Comparison of ENCODE assay signal across 2 cellular contexts in the genomic region with DNA sequence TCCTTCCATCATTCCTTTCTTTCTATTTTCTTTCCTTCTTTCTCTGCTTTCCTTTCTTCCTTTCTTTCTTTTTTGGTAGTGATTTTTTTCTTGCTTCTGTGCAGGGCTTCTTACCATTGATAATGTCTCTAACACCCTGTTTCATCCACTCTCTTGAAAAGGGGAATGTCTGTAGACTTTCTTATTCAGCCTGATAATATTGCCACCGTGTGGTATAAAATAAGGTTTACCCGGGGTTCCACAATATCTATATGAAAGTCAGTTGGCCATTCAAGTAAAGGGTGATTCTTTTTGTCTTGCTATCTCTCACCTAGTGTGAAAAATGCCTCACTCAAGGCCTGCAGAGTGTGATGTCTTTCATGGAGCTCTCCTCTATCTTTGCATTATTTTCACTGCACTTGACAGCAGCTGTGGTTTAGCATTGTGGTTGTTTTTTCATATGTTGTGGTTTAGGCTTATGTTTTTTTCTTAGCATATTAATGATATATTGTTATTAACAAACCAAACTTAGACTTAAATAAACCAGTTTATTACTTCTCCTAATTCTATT.
TF ChIP-seq lines count a peak whose summit lies in the region.

No MANE protein-coding gene starts in this region.

TF ChIP-seq in HCT116, 20 proteins besides CTCF, POLR2A, EP300 and RAD21 (continued from another document):
- TF ChIP-seq, protein P1, sequence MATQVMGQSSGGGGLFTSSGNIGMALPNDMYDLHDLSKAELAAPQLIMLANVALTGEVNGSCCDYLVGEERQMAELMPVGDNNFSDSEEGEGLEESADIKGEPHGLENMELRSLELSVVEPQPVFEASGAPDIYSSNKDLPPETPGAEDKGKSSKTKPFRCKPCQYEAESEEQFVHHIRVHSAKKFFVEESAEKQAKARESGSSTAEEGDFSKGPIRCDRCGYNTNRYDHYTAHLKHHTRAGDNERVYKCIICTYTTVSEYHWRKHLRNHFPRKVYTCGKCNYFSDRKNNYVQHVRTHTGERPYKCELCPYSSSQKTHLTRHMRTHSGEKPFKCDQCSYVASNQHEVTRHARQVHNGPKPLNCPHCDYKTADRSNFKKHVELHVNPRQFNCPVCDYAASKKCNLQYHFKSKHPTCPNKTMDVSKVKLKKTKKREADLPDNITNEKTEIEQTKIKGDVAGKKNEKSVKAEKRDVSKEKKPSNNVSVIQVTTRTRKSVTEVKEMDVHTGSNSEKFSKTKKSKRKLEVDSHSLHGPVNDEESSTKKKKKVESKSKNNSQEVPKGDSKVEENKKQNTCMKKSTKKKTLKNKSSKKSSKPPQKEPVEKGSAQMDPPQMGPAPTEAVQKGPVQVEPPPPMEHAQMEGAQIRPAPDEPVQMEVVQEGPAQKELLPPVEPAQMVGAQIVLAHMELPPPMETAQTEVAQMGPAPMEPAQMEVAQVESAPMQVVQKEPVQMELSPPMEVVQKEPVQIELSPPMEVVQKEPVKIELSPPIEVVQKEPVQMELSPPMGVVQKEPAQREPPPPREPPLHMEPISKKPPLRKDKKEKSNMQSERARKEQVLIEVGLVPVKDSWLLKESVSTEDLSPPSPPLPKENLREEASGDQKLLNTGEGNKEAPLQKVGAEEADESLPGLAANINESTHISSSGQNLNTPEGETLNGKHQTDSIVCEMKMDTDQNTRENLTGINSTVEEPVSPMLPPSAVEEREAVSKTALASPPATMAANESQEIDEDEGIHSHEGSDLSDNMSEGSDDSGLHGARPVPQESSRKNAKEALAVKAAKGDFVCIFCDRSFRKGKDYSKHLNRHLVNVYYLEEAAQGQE (IDR thresholded peaks at IDR 0.05; ENCODE audit: low read depth), result no peak

TF ChIP-seq in GM12878, 131 proteins besides CTCF, POLR2A, EP300 and RAD21:
- TF ChIP-seq, protein P2, sequence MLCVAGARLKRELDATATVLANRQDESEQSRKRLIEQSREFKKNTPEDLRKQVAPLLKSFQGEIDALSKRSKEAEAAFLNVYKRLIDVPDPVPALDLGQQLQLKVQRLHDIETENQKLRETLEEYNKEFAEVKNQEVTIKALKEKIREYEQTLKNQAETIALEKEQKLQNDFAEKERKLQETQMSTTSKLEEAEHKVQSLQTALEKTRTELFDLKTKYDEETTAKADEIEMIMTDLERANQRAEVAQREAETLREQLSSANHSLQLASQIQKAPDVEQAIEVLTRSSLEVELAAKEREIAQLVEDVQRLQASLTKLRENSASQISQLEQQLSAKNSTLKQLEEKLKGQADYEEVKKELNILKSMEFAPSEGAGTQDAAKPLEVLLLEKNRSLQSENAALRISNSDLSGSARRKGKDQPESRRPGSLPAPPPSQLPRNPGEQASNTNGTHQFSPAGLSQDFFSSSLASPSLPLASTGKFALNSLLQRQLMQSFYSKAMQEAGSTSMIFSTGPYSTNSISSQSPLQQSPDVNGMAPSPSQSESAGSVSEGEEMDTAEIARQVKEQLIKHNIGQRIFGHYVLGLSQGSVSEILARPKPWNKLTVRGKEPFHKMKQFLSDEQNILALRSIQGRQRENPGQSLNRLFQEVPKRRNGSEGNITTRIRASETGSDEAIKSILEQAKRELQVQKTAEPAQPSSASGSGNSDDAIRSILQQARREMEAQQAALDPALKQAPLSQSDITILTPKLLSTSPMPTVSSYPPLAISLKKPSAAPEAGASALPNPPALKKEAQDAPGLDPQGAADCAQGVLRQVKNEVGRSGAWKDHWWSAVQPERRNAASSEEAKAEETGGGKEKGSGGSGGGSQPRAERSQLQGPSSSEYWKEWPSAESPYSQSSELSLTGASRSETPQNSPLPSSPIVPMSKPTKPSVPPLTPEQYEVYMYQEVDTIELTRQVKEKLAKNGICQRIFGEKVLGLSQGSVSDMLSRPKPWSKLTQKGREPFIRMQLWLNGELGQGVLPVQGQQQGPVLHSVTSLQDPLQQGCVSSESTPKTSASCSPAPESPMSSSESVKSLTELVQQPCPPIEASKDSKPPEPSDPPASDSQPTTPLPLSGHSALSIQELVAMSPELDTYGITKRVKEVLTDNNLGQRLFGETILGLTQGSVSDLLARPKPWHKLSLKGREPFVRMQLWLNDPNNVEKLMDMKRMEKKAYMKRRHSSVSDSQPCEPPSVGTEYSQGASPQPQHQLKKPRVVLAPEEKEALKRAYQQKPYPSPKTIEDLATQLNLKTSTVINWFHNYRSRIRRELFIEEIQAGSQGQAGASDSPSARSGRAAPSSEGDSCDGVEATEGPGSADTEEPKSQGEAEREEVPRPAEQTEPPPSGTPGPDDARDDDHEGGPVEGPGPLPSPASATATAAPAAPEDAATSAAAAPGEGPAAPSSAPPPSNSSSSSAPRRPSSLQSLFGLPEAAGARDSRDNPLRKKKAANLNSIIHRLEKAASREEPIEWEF (IDR thresholded peaks at IDR 0.05; ENCODE audit: insufficient replicate concordance, low read depth, low read length), result no peak
- TF ChIP-seq, protein P3, sequence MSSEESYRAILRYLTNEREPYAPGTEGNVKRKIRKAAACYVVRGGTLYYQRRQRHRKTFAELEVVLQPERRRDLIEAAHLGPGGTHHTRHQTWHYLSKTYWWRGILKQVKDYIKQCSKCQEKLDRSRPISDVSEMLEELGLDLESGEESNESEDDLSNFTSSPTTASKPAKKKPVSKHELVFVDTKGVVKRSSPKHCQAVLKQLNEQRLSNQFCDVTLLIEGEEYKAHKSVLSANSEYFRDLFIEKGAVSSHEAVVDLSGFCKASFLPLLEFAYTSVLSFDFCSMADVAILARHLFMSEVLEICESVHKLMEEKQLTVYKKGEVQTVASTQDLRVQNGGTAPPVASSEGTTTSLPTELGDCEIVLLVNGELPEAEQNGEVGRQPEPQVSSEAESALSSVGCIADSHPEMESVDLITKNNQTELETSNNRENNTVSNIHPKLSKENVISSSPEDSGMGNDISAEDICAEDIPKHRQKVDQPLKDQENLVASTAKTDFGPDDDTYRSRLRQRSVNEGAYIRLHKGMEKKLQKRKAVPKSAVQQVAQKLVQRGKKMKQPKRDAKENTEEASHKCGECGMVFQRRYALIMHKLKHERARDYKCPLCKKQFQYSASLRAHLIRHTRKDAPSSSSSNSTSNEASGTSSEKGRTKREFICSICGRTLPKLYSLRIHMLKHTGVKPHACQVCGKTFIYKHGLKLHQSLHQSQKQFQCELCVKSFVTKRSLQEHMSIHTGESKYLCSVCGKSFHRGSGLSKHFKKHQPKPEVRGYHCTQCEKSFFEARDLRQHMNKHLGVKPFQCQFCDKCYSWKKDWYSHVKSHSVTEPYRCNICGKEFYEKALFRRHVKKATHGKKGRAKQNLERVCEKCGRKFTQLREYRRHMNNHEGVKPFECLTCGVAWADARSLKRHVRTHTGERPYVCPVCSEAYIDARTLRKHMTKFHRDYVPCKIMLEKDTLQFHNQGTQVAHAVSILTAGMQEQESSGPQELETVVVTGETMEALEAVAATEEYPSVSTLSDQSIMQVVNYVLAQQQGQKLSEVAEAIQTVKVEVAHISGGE (CRISPR knock-in tag; IDR thresholded peaks at IDR 0.05), result no peak
- TF ChIP-seq, protein P4, sequence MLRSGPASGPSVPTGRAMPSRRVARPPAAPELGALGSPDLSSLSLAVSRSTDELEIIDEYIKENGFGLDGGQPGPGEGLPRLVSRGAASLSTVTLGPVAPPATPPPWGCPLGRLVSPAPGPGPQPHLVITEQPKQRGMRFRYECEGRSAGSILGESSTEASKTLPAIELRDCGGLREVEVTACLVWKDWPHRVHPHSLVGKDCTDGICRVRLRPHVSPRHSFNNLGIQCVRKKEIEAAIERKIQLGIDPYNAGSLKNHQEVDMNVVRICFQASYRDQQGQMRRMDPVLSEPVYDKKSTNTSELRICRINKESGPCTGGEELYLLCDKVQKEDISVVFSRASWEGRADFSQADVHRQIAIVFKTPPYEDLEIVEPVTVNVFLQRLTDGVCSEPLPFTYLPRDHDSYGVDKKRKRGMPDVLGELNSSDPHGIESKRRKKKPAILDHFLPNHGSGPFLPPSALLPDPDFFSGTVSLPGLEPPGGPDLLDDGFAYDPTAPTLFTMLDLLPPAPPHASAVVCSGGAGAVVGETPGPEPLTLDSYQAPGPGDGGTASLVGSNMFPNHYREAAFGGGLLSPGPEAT (IDR thresholded peaks at IDR 0.05; ENCODE audit: low read depth), result no peak
- no peak for TF ChIP-seq SUPT20H (IDR thresholded peaks at IDR 0.05; ENCODE audit: borderline replicate concordance, control insufficient read depth, low read depth, low read length)
- no peak for TF ChIP-seq JUND (IDR thresholded peaks at IDR 0.05; ENCODE audit: low read depth, low read length)
- no peak for TF ChIP-seq FOXK2 (IDR thresholded peaks at IDR 0.05)
- TF ChIP-seq CBX3 (IDR thresholded peaks at IDR 0.05; ENCODE audit: borderline replicate concordance, low read depth), result no peak
- TF ChIP-seq ZNF274 (IDR thresholded peaks at IDR 0.05; ENCODE audit: insufficient read depth, insufficient read length), result no peak
- TF ChIP-seq, protein P5, sequence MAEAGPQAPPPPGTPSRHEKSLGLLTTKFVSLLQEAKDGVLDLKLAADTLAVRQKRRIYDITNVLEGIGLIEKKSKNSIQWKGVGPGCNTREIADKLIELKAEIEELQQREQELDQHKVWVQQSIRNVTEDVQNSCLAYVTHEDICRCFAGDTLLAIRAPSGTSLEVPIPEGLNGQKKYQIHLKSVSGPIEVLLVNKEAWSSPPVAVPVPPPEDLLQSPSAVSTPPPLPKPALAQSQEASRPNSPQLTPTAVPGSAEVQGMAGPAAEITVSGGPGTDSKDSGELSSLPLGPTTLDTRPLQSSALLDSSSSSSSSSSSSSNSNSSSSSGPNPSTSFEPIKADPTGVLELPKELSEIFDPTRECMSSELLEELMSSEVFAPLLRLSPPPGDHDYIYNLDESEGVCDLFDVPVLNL (IDR thresholded peaks at IDR 0.05; ENCODE audit: low read depth, low read length), result no peak
- no peak for TF ChIP-seq KAT2A (conservative IDR thresholded peaks at IDR 0.05; ENCODE audit: control insufficient read depth, low read depth, low read length)
- no peak for TF ChIP-seq LARP7 (IDR thresholded peaks at IDR 0.05)
- TF ChIP-seq GABPA (IDR thresholded peaks at IDR 0.05; ENCODE audit: low read depth), result no peak
- no peak for TF ChIP-seq RFX5 (IDR thresholded peaks at IDR 0.05; ENCODE audit: low read depth, low read length)
- TF ChIP-seq NFXL1 (IDR thresholded peaks at IDR 0.05; ENCODE audit: borderline replicate concordance), result no peak
- TF ChIP-seq, protein P6, sequence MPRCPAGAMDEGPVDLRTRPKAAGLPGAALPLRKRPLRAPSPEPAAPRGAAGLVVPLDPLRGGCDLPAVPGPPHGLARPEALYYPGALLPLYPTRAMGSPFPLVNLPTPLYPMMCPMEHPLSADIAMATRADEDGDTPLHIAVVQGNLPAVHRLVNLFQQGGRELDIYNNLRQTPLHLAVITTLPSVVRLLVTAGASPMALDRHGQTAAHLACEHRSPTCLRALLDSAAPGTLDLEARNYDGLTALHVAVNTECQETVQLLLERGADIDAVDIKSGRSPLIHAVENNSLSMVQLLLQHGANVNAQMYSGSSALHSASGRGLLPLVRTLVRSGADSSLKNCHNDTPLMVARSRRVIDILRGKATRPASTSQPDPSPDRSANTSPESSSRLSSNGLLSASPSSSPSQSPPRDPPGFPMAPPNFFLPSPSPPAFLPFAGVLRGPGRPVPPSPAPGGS (IDR thresholded peaks at IDR 0.05; ENCODE audit: borderline replicate concordance, insufficient read depth, low read depth, low read length, poor library complexity, severe bottlenecking), result no peak
- TF ChIP-seq PAX8 (IDR thresholded peaks at IDR 0.05), result no peak
